39 cellular contexts compared by ENCODE assay signal in genomic region chr2:44354761-44355160, GRCh38.
"Had no signal": no experiment of that assay in that cellular context is flagged by ENCODE, and none has a peak within 500 bp of the region (broad histone marks: within the 10 kb centered on the region; RNA-seq: fewer than 3 reads in every experiment).

No MANE protein-coding gene starts in this region.

- DNase-seq: activated effector memory CD4-positive, alpha-beta T cell treated with anti-CD3 and anti-CD28 coated beads, Interleukin-2, amount 50 U/mL, for 16 hours; activated effector memory CD4-positive, alpha-beta T cell treated with Interleukin-2 at 50 U/mL for 16 hours; activated gamma-delta T cell; activated gamma-delta T cell treated with Interleukin-2 at 50 U/mL for 16 hours; activated naive CD4-positive, alpha-beta T cell; activated naive CD4-positive, alpha-beta T cell treated with anti-CD3 and anti-CD28 coated beads for 36 hours; activated naive CD4-positive, alpha-beta T cell treated with anti-CD3 and anti-CD28 coated beads, Interleukin-2, amount 10 ng/mL, durations not matched to agents 7 days and 5 days; activated naive CD4-positive, alpha-beta T cell treated with anti-CD3 and anti-CD28 coated beads, Interleukin-2, amount 50 U/mL, for 16 hours; activated naive CD4-positive, alpha-beta T cell treated with Interleukin-2 at 50 U/mL for 16 hours; activated naive CD8-positive, alpha-beta T cell treated with anti-CD3 and anti-CD28 coated beads for 36 hours; activated naive CD8-positive, alpha-beta T cell treated with anti-CD3 and anti-CD28 coated beads, Interleukin-2, amount 10 ng/mL, durations not matched to agents 7 days and 5 days; activated naive CD8-positive, alpha-beta T cell treated with anti-CD3 and anti-CD28 coated beads, Interleukin-2, amount 50 U/mL, for 24 hours; activated T-cell treated with anti-CD3 and anti-CD28 coated beads, Interleukin-2, amount 50 U/mL, for 1 hour; activated T-cell treated with anti-CD3 and anti-CD28 coated beads, Interleukin-2, amount 50 U/mL, for 24 hours; activated T-cell treated with anti-CD3 and anti-CD28 coated beads, Interleukin-2, amount 50 U/mL, for 4 hours; activated T-cell treated with anti-CD3 and anti-CD28 coated beads, Interleukin-2, amount 50 U/mL, for 48 hours; activated T-cell treated with anti-CD3 and anti-CD28 coated beads, Interleukin-2, amount 50 U/mL, for 72 hours; adrenal gland; amniotic stem cell; amygdala; anterior cingulate cortex; aorta; body of pancreas; brain microvascular endothelial cell; central memory CD4-positive, alpha-beta T cell; cerebellar nuclear complex had no signal

- H3K36me3 Mint-ChIP-seq: activated naive CD4-positive, alpha-beta T cell treated with anti-CD3 and anti-CD28 coated beads, Interleukin-2, amount 10 ng/mL, durations not matched to agents 7 days and 5 days had no signal

- ATAC-seq: activated naive CD4-positive, alpha-beta T cell treated with anti-CD3 and anti-CD28 coated beads, Interleukin-2, amount 50 U/mL, for 72 hours; activated naive CD8-positive, alpha-beta T cell treated with anti-CD3 and anti-CD28 coated beads, Interleukin-2, amount 50 U/mL, for 24 hours; activated T-cell treated with anti-CD3 and anti-CD28 coated beads, Interleukin-2, amount 50 U/mL, for 4 hours; activated T-cell treated with anti-CD3 and anti-CD28 coated beads, Interleukin-2, amount 50 U/mL, for 72 hours; activated T-helper 17 cell treated with anti-CD3 and anti-CD28 coated beads, Interleukin-2, amount 50 U/mL, for 72 hours; body of pancreas had no signal

- H3K4me3 ChIP-seq: adrenal gland, ascending aorta, body of pancreas, breast epithelium, cardiac muscle cell had no signal

- H3K4me3 Mint-ChIP-seq: activated naive CD4-positive, alpha-beta T cell treated with anti-CD3 and anti-CD28 coated beads for 36 hours; activated naive CD4-positive, alpha-beta T cell treated with anti-CD3 and anti-CD28 coated beads, Interleukin-2, amount 10 ng/mL, durations not matched to agents 7 days and 5 days; activated naive CD4-positive, alpha-beta T cell treated with anti-CD3 and anti-CD28 coated beads, Interleukin-2, amount 50 U/mL, for 24 hours; activated naive CD8-positive, alpha-beta T cell; activated naive CD8-positive, alpha-beta T cell treated with anti-CD3 and anti-CD28 coated beads for 36 hours; activated naive CD8-positive, alpha-beta T cell treated with anti-CD3 and anti-CD28 coated beads, Interleukin-2, amount 10 ng/mL, durations not matched to agents 7 days and 5 days; activated naive CD8-positive, alpha-beta T cell treated with anti-CD3 and anti-CD28 coated beads, Interleukin-2, amount 50 U/mL, for 24 hours; activated T-cell treated with anti-CD3 and anti-CD28 coated beads, Interleukin-2, amount 50 U/mL, for 24 hours; activated T-cell treated with anti-CD3 and anti-CD28 coated beads, Interleukin-2, amount 50 U/mL, for 4 hours; activated T-cell treated with anti-CD3 and anti-CD28 coated beads, Interleukin-2, amount 50 U/mL, for 72 hours; activated T-helper 1 cell treated with anti-CD3 and anti-CD28 coated beads, Interleukin-12 subunit alpha, Interleukin-12 subunit beta, Interleukin-2, Interleukin-4 antibody, amounts not matched to agents 30 ng/mL and 10 ng/mL and 1 ng/mL, durations not matched to agents 14 hours and 24 hours and 36 hours; activated T-helper 17 cell treated with anti-CD3 and anti-CD28 coated beads, Interleukin-2, amount 50 U/mL, for 72 hours; brain; central memory CD8-positive, alpha-beta T cell had no signal

- H3K36me3 ChIP-seq: adrenal gland, ascending aorta, brain microvascular endothelial cell, breast epithelium, cardiac muscle cell had no signal

- H3K9me3 Mint-ChIP-seq: activated naive CD4-positive, alpha-beta T cell treated with anti-CD3 and anti-CD28 coated beads for 36 hours; activated naive CD4-positive, alpha-beta T cell treated with anti-CD3 and anti-CD28 coated beads, Interleukin-2, amount 10 ng/mL, durations not matched to agents 7 days and 5 days; activated naive CD4-positive, alpha-beta T cell treated with anti-CD3 and anti-CD28 coated beads, Interleukin-2, amount 50 U/mL, for 24 hours; activated naive CD4-positive, alpha-beta T cell treated with anti-CD3 and anti-CD28 coated beads, Interleukin-2, amount 50 U/mL, for 72 hours; activated naive CD8-positive, alpha-beta T cell treated with anti-CD3 and anti-CD28 coated beads for 36 hours; activated naive CD8-positive, alpha-beta T cell treated with anti-CD3 and anti-CD28 coated beads, Interleukin-2, amount 10 ng/mL, durations not matched to agents 7 days and 5 days; activated naive CD8-positive, alpha-beta T cell treated with anti-CD3 and anti-CD28 coated beads, Interleukin-2, amount 50 U/mL, for 24 hours; activated T-cell treated with anti-CD3 and anti-CD28 coated beads, Interleukin-2, amount 50 U/mL, for 24 hours; activated T-cell treated with anti-CD3 and anti-CD28 coated beads, Interleukin-2, amount 50 U/mL, for 4 hours; activated T-cell treated with anti-CD3 and anti-CD28 coated beads, Interleukin-2, amount 50 U/mL, for 72 hours; activated T-helper 1 cell treated with anti-CD3 and anti-CD28 coated beads, Interleukin-12 subunit alpha, Interleukin-12 subunit beta, Interleukin-2, Interleukin-4 antibody, amounts not matched to agents 30 ng/mL and 10 ng/mL and 1 ng/mL, durations not matched to agents 14 hours and 24 hours and 36 hours; activated T-helper 17 cell treated with anti-CD3 and anti-CD28 coated beads, Interleukin-2, amount 50 U/mL, for 72 hours; activated T-helper 2 cell treated with anti-CD3 and anti-CD28 coated beads, Interferon-gamma antibody, Interleukin-2, Interleukin-4, amounts not matched to agents 10 μg/mL and 5 μg/mL and 100 μg/mL, durations not matched to agents 14 hours and 24 hours and 36 hours; central memory CD8-positive, alpha-beta T cell had no signal

- H3K27me3 ChIP-seq: adrenal gland, ascending aorta, body of pancreas, brain microvascular endothelial cell, breast epithelium, cardiac muscle cell had no signal

- FAIRE-seq: astrocyte, bronchial epithelial cell had no signal

- H3K27ac Mint-ChIP-seq: activated naive CD4-positive, alpha-beta T cell treated with anti-CD3 and anti-CD28 coated beads for 36 hours; activated naive CD4-positive, alpha-beta T cell treated with anti-CD3 and anti-CD28 coated beads, Interleukin-2, amount 10 ng/mL, durations not matched to agents 7 days and 5 days; activated naive CD4-positive, alpha-beta T cell treated with anti-CD3 and anti-CD28 coated beads, Interleukin-2, amount 50 U/mL, for 24 hours; activated naive CD8-positive, alpha-beta T cell treated with anti-CD3 and anti-CD28 coated beads for 36 hours; activated naive CD8-positive, alpha-beta T cell treated with anti-CD3 and anti-CD28 coated beads, Interleukin-2, amount 10 ng/mL, durations not matched to agents 7 days and 5 days; activated naive CD8-positive, alpha-beta T cell treated with anti-CD3 and anti-CD28 coated beads, Interleukin-2, amount 50 U/mL, for 24 hours; activated T-cell treated with anti-CD3 and anti-CD28 coated beads, Interleukin-2, amount 50 U/mL, for 24 hours; activated T-cell treated with anti-CD3 and anti-CD28 coated beads, Interleukin-2, amount 50 U/mL, for 72 hours; activated T-helper 1 cell treated with anti-CD3 and anti-CD28 coated beads, Interleukin-12 subunit alpha, Interleukin-12 subunit beta, Interleukin-2, Interleukin-4 antibody, amounts not matched to agents 30 ng/mL and 10 ng/mL and 1 ng/mL, durations not matched to agents 14 hours and 24 hours and 36 hours; activated T-helper 17 cell treated with anti-CD3 and anti-CD28 coated beads, Interleukin-2, amount 50 U/mL, for 72 hours; activated T-helper 2 cell treated with anti-CD3 and anti-CD28 coated beads, Interferon-gamma antibody, Interleukin-2, Interleukin-4, amounts not matched to agents 10 μg/mL and 5 μg/mL and 100 μg/mL, durations not matched to agents 14 hours and 24 hours and 36 hours; brain had no signal

- H3K27ac ChIP-seq: adrenal gland, ascending aorta, body of pancreas, brain microvascular endothelial cell, breast epithelium, cardiac muscle cell had no signal

- H3K27me3 Mint-ChIP-seq: activated naive CD4-positive, alpha-beta T cell treated with anti-CD3 and anti-CD28 coated beads, Interleukin-2, amount 10 ng/mL, durations not matched to agents 7 days and 5 days; activated naive CD4-positive, alpha-beta T cell treated with anti-CD3 and anti-CD28 coated beads, Interleukin-2, amount 50 U/mL, for 24 hours; activated naive CD8-positive, alpha-beta T cell; activated naive CD8-positive, alpha-beta T cell treated with anti-CD3 and anti-CD28 coated beads for 36 hours; activated naive CD8-positive, alpha-beta T cell treated with anti-CD3 and anti-CD28 coated beads, Interleukin-2, amount 10 ng/mL, durations not matched to agents 7 days and 5 days; activated naive CD8-positive, alpha-beta T cell treated with anti-CD3 and anti-CD28 coated beads, Interleukin-2, amount 50 U/mL, for 24 hours; activated T-cell treated with anti-CD3 and anti-CD28 coated beads, Interleukin-2, amount 50 U/mL, for 24 hours; activated T-helper 17 cell treated with anti-CD3 and anti-CD28 coated beads, Interleukin-2, amount 50 U/mL, for 72 hours; brain; central memory CD8-positive, alpha-beta T cell had no signal

- H3K9me3 ChIP-seq: adrenal gland, ascending aorta, body of pancreas, breast epithelium had no signal
